8 cellular contexts compared by ENCODE assay signal in genomic region chr14:36069535-36069900, GRCh38.
DNase-seq lines count a peak whose midpoint lies in the region; ATAC-seq and TF ChIP-seq lines count a peak whose summit lies in the region.

No MANE protein-coding gene starts in this region.

- ATAC-seq in HG02938 (IDR thresholded peaks at IDR 0.05; ENCODE audit: unreplicated experiment) (peak; percentile 63), GM18519 (IDR thresholded peaks at IDR 0.05; ENCODE audit: low FRiP score, unreplicated experiment) (no peak)

- H3K36me3 ChIP-seq in WERI-Rb-1, result no peaks in the 10 kb centered on the region

- H3K4me1 Mint-ChIP-seq in progenitor cell of endocrine pancreas (ENCODE audit: low read depth), result peaks cover 3% of the 10 kb centered on the region

- H3K4me3 Mint-ChIP-seq in progenitor cell of endocrine pancreas (ENCODE audit: low read depth), result no peak overlapping the region

- no peak for DNase-seq in AG09319 (ENCODE audit: extremely low read depth, low read depth)
- DNase-seq in GM13977 (ENCODE audit: low spot score), result peak; percentile 50
- DNase-seq in NCI-H2081 (lab: John Stamatoyannopoulos, UW), result peak; percentile 63 to 68
- DNase-seq in WERI-Rb-1, result peak; percentile 34
- peak; percentile 46 for DNase-seq in germinal center (ENCODE audit: low spot score)
- DNase-seq in progenitor cell of endocrine pancreas (ENCODE audit: low spot score, unreplicated experiment), result no peak

- no peak overlapping the region for H3K27ac ChIP-seq in WERI-Rb-1

- TF ChIP-seq CTCF in AG09319 (IDR thresholded peaks at IDR 0.05; ENCODE audit: low read depth, low read length) (peak; percentile 51), GM13977 (IDR thresholded peaks at IDR 0.05; ENCODE audit: extremely low read depth, insufficient read depth, missing control alignments) (peak; percentile 83), WERI-Rb-1 (IDR thresholded peaks at IDR 0.05; ENCODE audit: low read depth, low read length) (peak; percentile 80), progenitor cell of endocrine pancreas (IDR thresholded peaks at IDR 0.05; ENCODE audit: unreplicated experiment) (peak; percentile 65)

- H3K27ac Mint-ChIP-seq in progenitor cell of endocrine pancreas, result no peak overlapping the region

- H3K9me3 ChIP-seq in WERI-Rb-1 (ENCODE audit: severe bottlenecking), result no peaks in the 10 kb centered on the region

- H3K36me3 Mint-ChIP-seq in progenitor cell of endocrine pancreas (ENCODE audit: insufficient read depth), result no peaks in the 10 kb centered on the region

- H3K27me3 Mint-ChIP-seq in progenitor cell of endocrine pancreas, result peaks cover 61% of the 10 kb centered on the region

- H3K4me3 ChIP-seq in WERI-Rb-1 (ENCODE audit: low read depth, low read length), result no peak overlapping the region

- H3K9me3 Mint-ChIP-seq in progenitor cell of endocrine pancreas (ENCODE audit: low read depth), result no peaks in the 10 kb centered on the region

- H3K27me3 ChIP-seq in WERI-Rb-1 (ENCODE audit: insufficient read depth, low read depth, severe bottlenecking), result peaks cover 75% of the 10 kb centered on the region

- in situ Hi-C loops in GM13977 (cut with MboI; ENCODE audit: low pct_unique_long_range_greater_than_20kb, low sequenced_read_pairs, unreplicated experiment), result loop anchor here (10.0 to 25.0 kb wide), 2 partner anchors 185 to 293 kb away; no protein-coding TSS in a partner anchor

Comparison
In these comparisons a context has a peak if more than half of its experiments do, and no peak if none do; other contexts are left out.
1. DNase-seq: peak in GM13977 (single experiment), NCI-H2081 (2 of 2), WERI-Rb-1 (single experiment) and germinal center (single experiment); none in AG09319 (single experiment) and progenitor cell of endocrine pancreas (single experiment).
2. Peak in every context shown above with its lines, with median percentiles within 50 percentile points of each other: CTCF ChIP-seq.